In the genomic region with DNA sequence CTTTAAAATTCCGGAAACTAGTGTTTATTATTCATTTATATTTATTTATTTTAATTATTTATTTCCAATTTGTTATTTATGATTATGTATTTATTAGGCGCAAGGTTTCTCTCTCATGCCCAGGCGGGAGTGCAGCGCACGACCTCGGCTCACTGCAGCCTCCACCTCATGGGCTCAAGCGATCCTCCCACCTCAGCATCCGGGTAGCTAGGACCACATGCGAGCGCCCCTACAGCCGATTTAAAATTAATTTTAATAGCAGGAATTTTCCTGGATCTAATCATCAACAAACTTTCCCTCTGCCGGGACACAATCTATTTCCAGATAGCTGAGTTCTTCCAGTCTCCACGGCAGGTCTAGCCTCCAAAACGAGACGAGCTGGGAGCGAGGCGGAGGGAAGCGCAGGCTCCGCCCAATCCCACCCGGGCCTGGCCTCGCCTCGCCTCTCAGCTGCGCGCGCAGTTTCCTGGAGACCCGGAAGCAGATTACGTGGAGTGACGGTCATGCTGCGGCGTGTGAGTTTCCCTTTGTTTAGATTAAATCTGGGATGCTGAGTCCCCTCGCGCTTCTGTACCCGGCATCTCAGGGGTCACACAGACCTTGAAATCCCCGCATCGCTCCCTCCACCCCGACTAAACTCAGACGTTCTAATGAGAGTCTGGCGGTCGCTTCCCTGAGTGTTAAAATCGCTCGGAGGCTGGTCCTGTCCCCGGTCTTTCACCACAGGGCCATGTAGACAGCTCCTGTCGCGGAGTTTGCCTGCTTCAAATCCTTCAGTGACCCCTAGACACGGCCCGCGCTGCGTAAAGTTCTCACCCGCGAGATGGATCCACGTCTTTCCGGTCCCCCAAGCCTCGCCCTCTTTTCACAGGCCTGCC, we compare ENCODE assay signal across 8 cellular contexts. TPM values are rescaled to one million over a fixed set of nuclear protein-coding genes. Genes with fewer than 3 reads are reported as not detected.
DNase-seq lines count a peak whose midpoint lies in the region; ATAC-seq, FAIRE-seq and TF ChIP-seq lines count a peak whose summit lies in the region.

A gene (plus strand): TSS at position 461 of the 878 bp plus-strand sequence. CDS start 43 bp downstream, at position 504.

- DNase-seq in GM18507 (ENCODE audit: extremely low spot score, insufficient read length, low read depth) (peak; percentile 62), anterior cingulate cortex (lab: John Stamatoyannopoulos, UW) (peak; percentile 38 to 96 (median 87)), right atrium auricular region (ENCODE audit: low spot score) (peak; percentile 93), psoas muscle (peak; percentile 94 to 96), upper lobe of left lung (peak; percentile 81 to 95)

- intact Hi-C loops in T-helper 2 cell treated with Interferon-gamma antibody and Interleukin-4, amounts not matched to agents 100 ng/mL and 5 ng/mL, for 36 hours (cut with micrococcal nuclease), result loop anchor here (2.0 kb wide), 2 partner anchors 27 to 33 kb away; a partner anchor contains a TSS
- intact Hi-C loops in psoas muscle (cut with DNase I), result no loop called here

- no peaks in the 10 kb centered on the region for H3K27me3 ChIP-seq in HUES48 (ENCODE audit: control insufficient read depth, insufficient read depth, low read length)
- H3K27me3 ChIP-seq in right atrium auricular region, result no peaks in the 10 kb centered on the region
- H3K27me3 ChIP-seq in psoas muscle (ENCODE audit: insufficient read depth in 3 of 3, low read length in 2 of 3), result no peaks in the 10 kb centered on the region
- H3K27me3 ChIP-seq in upper lobe of left lung, result no peaks in the 10 kb centered on the region

- ATAC-seq in psoas muscle (peak; percentile 100), upper lobe of left lung (ENCODE audit: low FRiP score in 2 of 2) (peak; percentile 95 to 100), GM21381 (IDR thresholded peaks at IDR 0.05; ENCODE audit: unreplicated experiment) (no peak)

- H3K27ac ChIP-seq in HUES48 (ENCODE audit: low read depth, low read length) (no peak within 1 kb of the TSS), right atrium auricular region (peak within 1 kb of the TSS; percentile 92 to 95), psoas muscle (peak within 1 kb of the TSS; percentile 95), upper lobe of left lung (peak within 1 kb of the TSS; percentile 85 to 98 (median 96))

- peak; percentile 84 for FAIRE-seq in GM18507 (lab: Jason Lieb, UNC)

- H3K4me1 ChIP-seq in HUES48 (ENCODE audit: control insufficient read depth, insufficient read depth, low read length) (no peaks in the 10 kb centered on the region), right atrium auricular region (peaks cover 0 to 8% of the 10 kb centered on the region in 2 donors), psoas muscle (peaks cover 3% of the 10 kb centered on the region), upper lobe of left lung (peaks cover 0 to 13% (median 7%) of the 10 kb centered on the region in 4 donors)

- no peak for TF ChIP-seq EP300 in upper lobe of left lung (IDR thresholded peaks at IDR 0.05)

- TF ChIP-seq POLR2A in upper lobe of left lung (IDR thresholded peaks at IDR 0.05), result peak in 2 of 4 donors; percentile 49 to 57

- TF ChIP-seq CTCF in right atrium auricular region (IDR thresholded peaks at IDR 0.05) (peak in 1 of 2 donors; percentile 22), psoas muscle (IDR thresholded peaks at IDR 0.05) (peak; percentile 10), upper lobe of left lung (IDR thresholded peaks at IDR 0.05) (no peak)

- WGBS in psoas muscle, 3 donors, result 1 to 2% (median 2%) methylated on average over 53 of the region's 53 CpGs
- WGBS in upper lobe of left lung, 2 donors, result 2 to 4% methylated on average over 31 to 53 of the region's 53 CpGs

- H3K36me3 ChIP-seq in HUES48 (ENCODE audit: control insufficient read depth, insufficient read depth, low read length), result peaks cover 31% of the 10 kb centered on the region
- peaks cover 32% of the 10 kb centered on the region for H3K36me3 ChIP-seq in right atrium auricular region
- peaks cover 9 to 30% of the 10 kb centered on the region in 2 donors for H3K36me3 ChIP-seq in psoas muscle (ENCODE audit: insufficient read depth in 1 of 2, low read depth in 1 of 2)
- H3K36me3 ChIP-seq in upper lobe of left lung, result peaks cover 11 to 37% (median 30%) of the 10 kb centered on the region in 4 donors

- peak within 1 kb of the TSS; percentile 94 for H3K9ac ChIP-seq in HUES48 (ENCODE audit: low read depth, low read length)

- H3K9me3 ChIP-seq in HUES48 (ENCODE audit: control insufficient read depth, insufficient read depth, low read length) (peaks cover 41% of the 10 kb centered on the region), right atrium auricular region (peaks cover 10 to 33% of the 10 kb centered on the region in 2 donors), psoas muscle (peaks cover 39% of the 10 kb centered on the region), upper lobe of left lung (peaks cover 26 to 88% (median 57%) of the 10 kb centered on the region in 4 donors)

- peak within 1 kb of the TSS; percentile 83 for H3K4me3 ChIP-seq in HUES48 (ENCODE audit: low read depth, low read length)
- H3K4me3 ChIP-seq in right atrium auricular region, result peak within 1 kb of the TSS; percentile 72 to 87
- H3K4me3 ChIP-seq in psoas muscle, result peak within 1 kb of the TSS; percentile 86
- peak within 1 kb of the TSS; percentile 49 to 74 (median 63) for H3K4me3 ChIP-seq in upper lobe of left lung

RNA-seq across cellular contexts. Expression of the gene that starts here (rescaled TPM):
- 7.7 and 10.7 TPM in 2 replicates for total RNA-seq in T-helper 2 cell treated with Interferon-gamma antibody and Interleukin-4, amounts not matched to agents 100 ng/mL and 5 ng/mL, for 36 hours
- 10 to 100 TPM; 19.6 to 20.5 TPM for total RNA-seq in right atrium auricular region
- total RNA-seq in psoas muscle, result 1 to 10 TPM; 5.9 to 9.0 (median 8.2) TPM
- polyA plus RNA-seq in psoas muscle, result 10 to 100 TPM in 1 of 3 donors, 1 to 10 TPM in 2; 4.2 to 12.0 (median 4.6) TPM
- total RNA-seq in upper lobe of left lung, result 10 to 100 TPM in 5 of 6 donors, 1 to 10 TPM in 1; 9.9 to 19.4 (median 12.4) TPM
